Comparison of ENCODE assay signal across 26 cellular contexts in the genomic region with DNA sequence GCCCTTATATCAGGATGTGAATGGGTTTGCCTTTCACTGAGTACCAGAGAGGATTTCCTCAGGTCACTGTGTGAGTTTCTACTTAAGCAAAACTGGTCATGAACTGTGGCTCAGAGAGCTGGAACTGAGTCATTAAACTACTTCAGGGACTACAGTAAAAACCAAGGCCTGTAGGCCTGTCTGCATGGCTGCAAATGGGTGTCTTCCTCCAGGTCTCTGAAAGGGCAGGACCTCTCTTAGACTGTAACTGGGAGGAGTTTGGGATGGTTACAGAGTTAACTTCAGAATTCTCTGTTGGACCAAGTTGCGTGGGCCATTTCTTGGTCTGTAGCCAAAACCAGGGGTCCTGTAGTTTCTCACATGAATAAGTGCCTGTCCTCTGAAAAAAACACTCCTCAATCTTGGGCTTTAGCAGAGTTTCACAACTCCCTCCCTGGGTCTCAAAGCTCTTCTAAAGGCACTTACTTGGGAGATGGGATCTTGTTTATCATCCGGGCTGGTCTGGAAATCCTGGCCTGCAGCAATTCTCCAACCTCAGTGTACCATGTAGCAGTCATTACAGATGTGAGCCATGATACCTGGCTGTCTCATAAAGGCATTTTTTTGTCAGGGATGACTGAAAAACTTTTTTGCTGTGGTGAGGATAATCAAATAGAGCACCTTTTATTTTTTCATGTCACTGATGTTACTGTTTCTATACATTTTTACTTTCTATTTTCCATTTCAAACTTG. TPM values are rescaled to one million over a fixed set of nuclear protein-coding genes. Genes with fewer than 3 reads are reported as not detected.
DNase-seq lines count a peak whose midpoint lies in the region; ATAC-seq, FAIRE-seq and TF ChIP-seq lines count a peak whose summit lies in the region.
"Had no signal": no experiment of that assay in that cellular context is flagged by ENCODE, and none has a peak within 500 bp of the region (broad histone marks: within the 10 kb centered on the region; RNA-seq: fewer than 3 reads in every experiment).

No MANE protein-coding gene starts in this region.

- H4K5ac ChIP-seq in H1 (ENCODE audit: insufficient read length, low read depth, low read length) = no peak overlapping the region

- peaks cover 0 to 4% of the 10 kb centered on the region in 2 experiments; a peak in 2 of 4 replicates for H3K79me2 ChIP-seq in H1 (ENCODE audit: control insufficient read depth in 1 of 2, insufficient read depth in 2 of 2, low read length in 2 of 2)

- no peak overlapping the region for H4K8ac ChIP-seq in H1 (ENCODE audit: extremely low read depth, insufficient read depth, low read length)

- intact Hi-C loops in CD8-positive, alpha-beta T cell (cut with DNase I, micrococcal nuclease) = no loop called here

- H3K4me3 ChIP-seq in H1 (ENCODE audit: extremely low read depth in 1 of 4, insufficient read depth in 2 of 4, low read depth in 3 of 4, low read length in 4 of 4) = no peak overlapping the region
- no peak overlapping the region for H3K4me3 ChIP-seq in CD8-positive, alpha-beta T cell (ENCODE audit: low read depth, low read length)
- H3K4me3 ChIP-seq: coronary artery, GM23338, lung, uterus had no signal

- peaks cover 6% of the 10 kb centered on the region for H3K9me3 Mint-ChIP-seq in activated CD8-positive, alpha-beta memory T cell treated with anti-CD3 and anti-CD28 coated beads, Interleukin-2, amount 10 ng/mL, durations not matched to agents 7 days and 5 days (ENCODE audit: low read depth)
- H3K9me3 Mint-ChIP-seq in nephron progenitor cell = peaks cover 3% of the 10 kb centered on the region
- no peaks in the 10 kb centered on the region for H3K9me3 Mint-ChIP-seq in osteocyte (ENCODE audit: unreplicated experiment)
- no peaks in the 10 kb centered on the region for H3K9me3 Mint-ChIP-seq in CD8-positive, alpha-beta T cell
- H3K9me3 Mint-ChIP-seq: GM23338 had no signal

- H2BK20ac ChIP-seq in H1 (ENCODE audit: low read length) = no peak overlapping the region

- no peaks in the 10 kb centered on the region for H3K9me3 ChIP-seq in H1 (ENCODE audit: insufficient read depth in 2 of 2, low read depth in 1 of 2, low read length in 1 of 2)
- H3K9me3 ChIP-seq in CD8-positive, alpha-beta T cell (ENCODE audit: low read length) = no peaks in the 10 kb centered on the region
- H3K9me3 ChIP-seq: uterus had no signal

- H3K4me2 ChIP-seq in H1 (ENCODE audit: insufficient read depth in 1 of 2, low read depth in 2 of 2, low read length in 2 of 2) = no peak overlapping the region
- H3K4me2 ChIP-seq: GM23338, KMS-11 had no signal

- H3K23me2 ChIP-seq in H1 (ENCODE audit: low read depth, low read length) = no peaks in the 10 kb centered on the region

- no peak overlapping the region for H3K23ac ChIP-seq in H1 (ENCODE audit: insufficient read length)

- H3K18ac ChIP-seq in H1 (ENCODE audit: extremely low read depth, low read length) = no peak overlapping the region

- no peak overlapping the region for H3K14ac ChIP-seq in H1 (ENCODE audit: insufficient read length)

- no peak overlapping the region for H3K4ac ChIP-seq in H1 (replicated peaks; ENCODE audit: insufficient read length, low read depth, low read length)

- no peak for TF ChIP-seq EP300 in H1 (IDR thresholded peaks at IDR 0.05; ENCODE audit: borderline replicate concordance in 1 of 2, low read depth in 2 of 2, low read length in 2 of 2)

- no peak overlapping the region for H4K91ac ChIP-seq in H1 (replicated peaks; ENCODE audit: insufficient read length, low read length)

- no peak overlapping the region for H3K56ac ChIP-seq in H1 (replicated peaks; ENCODE audit: insufficient read length, low read depth, low read length)

- no peak overlapping the region for H2BK15ac ChIP-seq in H1 (ENCODE audit: low read length)

- H3K36me3 Mint-ChIP-seq in activated CD8-positive, alpha-beta memory T cell treated with anti-CD3 and anti-CD28 coated beads, Interleukin-2, amount 10 ng/mL, durations not matched to agents 7 days and 5 days = peaks cover 78% of the 10 kb centered on the region
- H3K36me3 Mint-ChIP-seq in nephron progenitor cell (ENCODE audit: low read depth) = peaks cover 81% of the 10 kb centered on the region
- H3K36me3 Mint-ChIP-seq in osteocyte (ENCODE audit: unreplicated experiment) = peaks cover 20% of the 10 kb centered on the region
- H3K36me3 Mint-ChIP-seq in CD8-positive, alpha-beta T cell = peaks cover 35% of the 10 kb centered on the region

- H2BK120ac ChIP-seq in H1 (replicated peaks; ENCODE audit: low read depth, low read length) = no peak overlapping the region

- CTCF ChIA-PET in activated CD8-positive, alpha-beta memory T cell treated with anti-CD3 and anti-CD28 coated beads, Interleukin-2, amount 10 ng/mL, durations not matched to agents 7 days and 5 days (lab: Charles Lee) = no interaction called here
- CTCF ChIA-PET in H1 (lab: Charles Lee; ENCODE audit: partially characterized antibody) = no interaction called here
- CTCF ChIA-PET in CD8-positive, alpha-beta T cell (lab: Charles Lee) = no interaction called here

- peak; percentile 13 for FAIRE-seq in H1 (lab: Jason Lieb, UNC)
- FAIRE-seq: HTR-8/SVneo had no signal

- no peaks in the 10 kb centered on the region for H4K20me1 ChIP-seq in H1 (replicated peaks in 1 of 2; ENCODE audit: control insufficient read depth in 1 of 2, insufficient read depth in 2 of 2, low read length in 2 of 2)

- H2AFZ ChIP-seq in H1 (ENCODE audit: low read length) = no peak overlapping the region
- H2AFZ ChIP-seq: GM23338 had no signal

- POLR2A ChIA-PET in H1 (lab: Charles Lee; ENCODE audit: partially characterized antibody) = interaction anchor here (0.6 to 1.5 kb wide), 3 partner anchors 8 to 412 kb away, joined by 3 to 4 read pairs (median 3); partner anchors contain the start of gene ZNF714
- POLR2A ChIA-PET in CD8-positive, alpha-beta T cell (lab: Charles Lee) = interaction anchor here (0.6 kb wide), 1 partner anchor 35 kb away, joined by 3 read pairs; no protein-coding TSS in a partner anchor

- no peak for TF ChIP-seq POLR2A in H1 (IDR thresholded peaks at IDR 0.05; ENCODE audit: control extremely low read depth in 1 of 2, low read depth in 2 of 2, low read length in 2 of 2)

- no peak for TF ChIP-seq CTCF in VCaP (conservative IDR thresholded peaks at IDR 0.05)
- no peak for TF ChIP-seq CTCF in H1 (IDR thresholded peaks at IDR 0.05; ENCODE audit: control extremely low read depth in 1 of 3, insufficient read depth in 1 of 3, low read depth in 1 of 3, low read length in 3 of 3)
- no peak for TF ChIP-seq CTCF in nephron progenitor cell (IDR thresholded peaks at IDR 0.05)
- no peak for TF ChIP-seq CTCF in osteocyte (IDR thresholded peaks at IDR 0.05)
- no peak for TF ChIP-seq CTCF in CD8-positive, alpha-beta T cell (IDR thresholded peaks at IDR 0.05)

- no peaks in the 10 kb centered on the region for H3K4me1 ChIP-seq in H1 (replicated peaks in 1 of 4; ENCODE audit: control insufficient read depth in 3 of 4, insufficient read depth in 4 of 4, low read length in 3 of 4)
- H3K4me1 ChIP-seq in CD8-positive, alpha-beta T cell (ENCODE audit: insufficient read depth, low read length) = no peaks in the 10 kb centered on the region
- H3K4me1 ChIP-seq: uterus had no signal

- H3K9ac ChIP-seq in H1 (replicated peaks in 1 of 4; ENCODE audit: extremely low read depth in 1 of 4, low read depth in 3 of 4, low read length in 3 of 4) = no peak overlapping the region
- H3K9ac ChIP-seq: KMS-11 had no signal

- DNase-seq in activated CD8-positive, alpha-beta memory T cell treated with anti-CD3 and anti-CD28 coated beads, Interleukin-2, amount 10 ng/mL, durations not matched to agents 7 days and 5 days = peak; percentile 56
- no peak for DNase-seq in activated CD8-positive, alpha-beta memory T cell treated with anti-CD3 and anti-CD28 coated beads, Interleukin-2, amount 50 U/mL, for 48 hours
- no peak for DNase-seq in H1 (ENCODE audit: low read depth in 1 of 2, low spot score in 2 of 2)
- no peak for DNase-seq in nephron progenitor cell
- DNase-seq in NCI-H446 treated with DMSO at 0.1 percent for 48 hours (lab: John Stamatoyannopoulos, UW) = no peak
- no peak for DNase-seq in osteocyte (ENCODE audit: extremely low spot score, unreplicated experiment)
- DNase-seq in CD8-positive, alpha-beta T cell = no peak
- DNase-seq: activated CD4-positive, CD25-positive, alpha-beta regulatory T cell treated with anti-CD3 and anti-CD28 coated beads, Interleukin-2, amount 50 U/mL, for 72 hours; activated effector memory CD4-positive, alpha-beta T cell treated with Interleukin-2 at 50 U/mL for 16 hours; AML-193; brain microvascular endothelial cell; GDM1; kidney glomerular epithelial cell; NCI-H1436 treated with DMSO at 0.1 percent for 48 hours; NCI-H526; SHP77 treated with DMSO at 0.1 percent for 48 hours; SW 1271; T1000; uterus had no signal

- no peak overlapping the region for H2BK5ac ChIP-seq in H1 (ENCODE audit: low read depth, low read length)

- H3K27me3 Mint-ChIP-seq in activated CD8-positive, alpha-beta memory T cell treated with anti-CD3 and anti-CD28 coated beads, Interleukin-2, amount 10 ng/mL, durations not matched to agents 7 days and 5 days = no peaks in the 10 kb centered on the region
- H3K27me3 Mint-ChIP-seq in nephron progenitor cell (ENCODE audit: low read depth, poor library complexity) = no peaks in the 10 kb centered on the region
- no peaks in the 10 kb centered on the region for H3K27me3 Mint-ChIP-seq in osteocyte (ENCODE audit: unreplicated experiment)
- no peaks in the 10 kb centered on the region for H3K27me3 Mint-ChIP-seq in CD8-positive, alpha-beta T cell (ENCODE audit: low read depth)

- WGBS in H1 (ENCODE audit: extremely low coverage in 1 of 2, insufficient coverage in 1 of 2, insufficient read length in 1 of 2, insufficient replicate concordance in 2 of 2, low coverage in 1 of 2, low lambda C conversion rate in 2 of 2, missing lambda C conversion rate in 1 of 2), 2 experiments = 88% methylated on average over 2 of the region's 2 CpGs; no CpG with 5 or more reads in 1 of the 2 experiments

- H3K36me3 ChIP-seq in H1 (ENCODE audit: control insufficient read depth in 2 of 4, insufficient read depth in 4 of 4, low read length in 3 of 4) = peaks cover 0 to 72% (median 11%) of the 10 kb centered on the region in 4 experiments; a peak in 6 of 8 replicates
- no peaks in the 10 kb centered on the region for H3K36me3 ChIP-seq in CD8-positive, alpha-beta T cell (ENCODE audit: insufficient read depth, low read length)
- H3K36me3 ChIP-seq: brain microvascular endothelial cell, uterus had no signal

- no peaks in the 10 kb centered on the region for H3K27me3 ChIP-seq in H1 (replicated peaks in 1 of 4; ENCODE audit: control insufficient read depth in 3 of 4, extremely low read depth in 1 of 4, insufficient read depth in 3 of 4, low read length in 3 of 4)
- H3K27me3 ChIP-seq in CD8-positive, alpha-beta T cell (ENCODE audit: insufficient read depth, low read length) = no peaks in the 10 kb centered on the region
- H3K27me3 ChIP-seq: brain microvascular endothelial cell, uterus had no signal

- no peak overlapping the region for H2BK12ac ChIP-seq in H1 (ENCODE audit: low read depth, low read length)

- no peak for TF ChIP-seq RAD21 in H1 (IDR thresholded peaks at IDR 0.05 in 1 of 2, conservative IDR thresholded peaks at IDR 0.05 in 1 of 2; ENCODE audit: low read depth in 2 of 2, low read length in 2 of 2)

- H3K4me3 Mint-ChIP-seq in activated CD8-positive, alpha-beta memory T cell treated with anti-CD3 and anti-CD28 coated beads, Interleukin-2, amount 10 ng/mL, durations not matched to agents 7 days and 5 days = no peak overlapping the region
- H3K4me3 Mint-ChIP-seq in nephron progenitor cell (no peak overlapping the region), osteocyte (ENCODE audit: unreplicated experiment) (no peak overlapping the region)
- H3K4me3 Mint-ChIP-seq in CD8-positive, alpha-beta T cell = no peak overlapping the region
- H3K4me3 Mint-ChIP-seq: GM23338 had no signal

- ATAC-seq in activated CD8-positive, alpha-beta memory T cell treated with anti-CD3 and anti-CD28 coated beads, Interleukin-2, amount 10 ng/mL, durations not matched to agents 7 days and 5 days = peak; percentile 76
- no peak for ATAC-seq in CD8-positive, alpha-beta T cell
- ATAC-seq: GM23338, Panc1 had no signal

- H3K27ac Mint-ChIP-seq in activated CD8-positive, alpha-beta memory T cell treated with anti-CD3 and anti-CD28 coated beads, Interleukin-2, amount 10 ng/mL, durations not matched to agents 7 days and 5 days = peak overlapping the region; percentile 3
- H3K27ac Mint-ChIP-seq in nephron progenitor cell = peak overlapping the region; percentile 89
- no peak overlapping the region for H3K27ac Mint-ChIP-seq in osteocyte (ENCODE audit: unreplicated experiment)
- H3K27ac Mint-ChIP-seq in CD8-positive, alpha-beta T cell = no peak overlapping the region
- H3K27ac Mint-ChIP-seq: GM23338 had no signal

- no peaks in the 10 kb centered on the region; the same call in 1 of the 2 replicates for H3K79me1 ChIP-seq in H1 (ENCODE audit: low read depth, low read length)

- H3K27ac ChIP-seq in VCaP = peak overlapping the region; percentile 24; the same call in 1 of the 2 replicates
- H3K27ac ChIP-seq in H1 (ENCODE audit: low read depth, low read length) = no peak overlapping the region
- H3K27ac ChIP-seq in CD8-positive, alpha-beta T cell (ENCODE audit: low read depth, low read length) = no peak overlapping the region
- H3K27ac ChIP-seq: brain microvascular endothelial cell, coronary artery, KMS-11, uterus had no signal

- peaks cover 12% of the 10 kb centered on the region for H3K4me1 Mint-ChIP-seq in activated CD8-positive, alpha-beta memory T cell treated with anti-CD3 and anti-CD28 coated beads, Interleukin-2, amount 10 ng/mL, durations not matched to agents 7 days and 5 days
- H3K4me1 Mint-ChIP-seq in nephron progenitor cell (no peaks in the 10 kb centered on the region), osteocyte (ENCODE audit: unreplicated experiment) (no peaks in the 10 kb centered on the region)
- no peaks in the 10 kb centered on the region for H3K4me1 Mint-ChIP-seq in CD8-positive, alpha-beta T cell (ENCODE audit: low read depth)
- H3K4me1 Mint-ChIP-seq: GM23338 had no signal

- H2AK5ac ChIP-seq in H1 (ENCODE audit: low read depth, low read length) = no peak overlapping the region

RNA-seq across cellular contexts. Expression of gene ZNF714, which starts 19.7 kb away (rescaled TPM):
- 10 to 100 TPM; 26.4 to 30.7 TPM for total RNA-seq in activated CD8-positive, alpha-beta memory T cell treated with anti-CD3 and anti-CD28 coated beads, Interleukin-2, amount 10 ng/mL, durations not matched to agents 7 days and 5 days
- total RNA-seq in H1 (2021; fragmentation: NEBNext Ultra II Directional; extraction: Animal tissue kit (Norgen Biotek cat#: 25700)) = 71.8 and 74.2 TPM in 2 replicates
- polyA plus RNA-seq in H1 (2011; rRNA removed) = 12.0 and 16.4 TPM in 2 replicates
- polyA plus RNA-seq in H1 (2011; cell fraction: cytosol; rRNA removed) = 17.9 TPM
- 25.8 TPM for polyA plus RNA-seq in H1 (2011; cell fraction: nucleus; rRNA removed)
- polyA plus RNA-seq in H1 (2012, experiment 1 of 2) = 22.2 to 40.3 TPM (median 26.6 TPM) in 4 replicates
- 8.6 TPM for polyA plus RNA-seq in H1 (2012, experiment 2 of 2)
- polyA plus RNA-seq in H1 (2013, experiment 1 of 2) = 64.1 TPM
- 58.3 TPM for polyA plus RNA-seq in H1 (2013, experiment 2 of 2)
- polyA minus RNA-seq in H1 (2011; rRNA and poly(A)+ RNA removed) = 58.2 and 84.7 TPM in 2 replicates
- 58.8 TPM for polyA minus RNA-seq in H1 (2011; cell fraction: cytosol; rRNA and poly(A)+ RNA removed)
- polyA minus RNA-seq in H1 (2011; cell fraction: nucleus; rRNA and poly(A)+ RNA removed) = 202 TPM
- 7.5 and 7.9 TPM in 2 replicates for total RNA-seq in osteocyte
- total RNA-seq in CD8-positive, alpha-beta T cell = 1 to 10 TPM; 7.5 to 8.5 TPM

RNA-seq across cellular contexts. Expression of gene ZNF431, which starts 40.2 kb away (rescaled TPM):
- 10 to 100 TPM; 19.2 to 22.4 TPM for total RNA-seq in activated CD8-positive, alpha-beta memory T cell treated with anti-CD3 and anti-CD28 coated beads, Interleukin-2, amount 10 ng/mL, durations not matched to agents 7 days and 5 days
- 43.2 and 47.3 TPM in 2 replicates for total RNA-seq in H1 (2021; fragmentation: NEBNext Ultra II Directional; extraction: Animal tissue kit (Norgen Biotek cat#: 25700))
- 6.7 and 7.8 TPM in 2 replicates for polyA plus RNA-seq in H1 (2011; rRNA removed)
- polyA plus RNA-seq in H1 (2011; cell fraction: cytosol; rRNA removed) = 13.8 TPM
- 35.5 TPM for polyA plus RNA-seq in H1 (2011; cell fraction: nucleus; rRNA removed)
- 18.9 to 29.0 TPM (median 28.3 TPM) in 4 replicates for polyA plus RNA-seq in H1 (2012, experiment 1 of 2)
- 1.8 TPM for polyA plus RNA-seq in H1 (2012, experiment 2 of 2)
- polyA plus RNA-seq in H1 (2013, experiment 1 of 2) = 42.2 TPM
- 35.7 TPM for polyA plus RNA-seq in H1 (2013, experiment 2 of 2)
- polyA minus RNA-seq in H1 (2011; rRNA and poly(A)+ RNA removed) = 36.0 and 38.1 TPM in 2 replicates
- 49.5 TPM for polyA minus RNA-seq in H1 (2011; cell fraction: cytosol; rRNA and poly(A)+ RNA removed)
- polyA minus RNA-seq in H1 (2011; cell fraction: nucleus; rRNA and poly(A)+ RNA removed) = 136 TPM
- 9.8 and 11.3 TPM in 2 replicates for total RNA-seq in osteocyte
- total RNA-seq in CD8-positive, alpha-beta T cell = 10 to 100 TPM; 31.2 to 32.4 TPM

Comparison
In these comparisons a context has a peak if more than half of its experiments do, and no peak if none do; other contexts are left out.
1. H3K27ac Mint-ChIP-seq: peak in activated CD8-positive, alpha-beta memory T cell treated with anti-CD3 and anti-CD28 coated beads, Interleukin-2, amount 10 ng/mL, durations not matched to agents 7 days and 5 days (single experiment) and nephron progenitor cell (single experiment); none in osteocyte (single experiment) and CD8-positive, alpha-beta T cell (single experiment).